7 cellular contexts compared by ENCODE assay signal in the genomic region with DNA sequence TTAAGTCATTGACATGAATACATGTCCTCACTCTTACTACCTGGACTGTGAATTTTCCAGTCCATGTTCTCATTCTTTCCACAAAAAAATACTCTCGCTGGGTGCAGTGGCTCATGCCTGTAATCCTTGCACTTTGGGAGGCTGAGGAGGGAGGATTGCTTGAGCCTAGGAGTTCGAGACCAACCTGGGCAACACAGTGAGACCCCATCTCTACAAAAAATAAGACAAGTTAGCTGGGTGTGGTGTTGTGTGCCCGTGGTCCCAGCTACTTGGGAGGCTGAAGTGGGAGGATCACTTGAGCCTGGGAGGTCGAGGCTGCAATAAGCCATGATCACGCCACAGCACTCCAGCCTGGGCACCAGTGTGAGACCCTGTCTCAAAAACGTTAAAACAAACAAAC. TPM values are rescaled to one million over a fixed set of nuclear protein-coding genes. Genes with fewer than 3 reads are reported as not detected.
DNase-seq lines count a peak whose midpoint lies in the region; ATAC-seq, FAIRE-seq and TF ChIP-seq lines count a peak whose summit lies in the region.
"Not testable (repeated sequence)": the region's sequence is repeated elsewhere in the genome, so short reads cannot be mapped to it uniquely, and the experiment has no call there.

No MANE protein-coding gene starts in this region.

- H3K4me1 ChIP-seq in HEK293 (ENCODE audit: control insufficient read depth, insufficient read depth, low read length); K562 (replicated peaks in 1 of 2; ENCODE audit: control insufficient read depth in 2 of 2, insufficient read depth in 2 of 2, low read length in 2 of 2): not testable (repeated sequence)
- H3K4me1 ChIP-seq in gastroesophageal sphincter = peaks cover 0 to 66% (median 9%) of the 10 kb centered on the region in 3 donors
- peaks cover 12% of the 10 kb centered on the region for H3K4me1 ChIP-seq in HepG2 (ENCODE audit: insufficient read depth, low read length)
- peaks cover 57% of the 10 kb centered on the region for H3K4me1 ChIP-seq in psoas muscle
- peaks cover 37 to 56% (median 43%) of the 10 kb centered on the region in 3 donors for H3K4me1 ChIP-seq in skeletal muscle tissue (ENCODE audit: control insufficient read depth in 3 of 3, insufficient read depth in 3 of 3, low read length in 3 of 3)
- H3K4me1 ChIP-seq in stomach = peaks cover 1 to 94% (median 39%) of the 10 kb centered on the region in 4 donors

- intact Hi-C loops in K562 (cut with micrococcal nuclease) = loop anchor here (5.0 kb wide), 1 partner anchor 222 kb away; no protein-coding TSS in a partner anchor
- intact Hi-C loops in HepG2 (cut with micrococcal nuclease; ENCODE audit: unreplicated experiment); psoas muscle (cut with DNase I); stomach (cut with DNase I; ENCODE audit: low total_unique reads): not testable (repeated sequence)

- not testable (repeated sequence) for BruUV-seq in K562 (replicated peaks; lab: Mats Ljungman, UMichigan); HepG2 (replicated peaks; lab: Mats Ljungman, UMichigan)

- CTCF ChIA-PET in HEK293 (lab: Yijun Ruan, JAX) = interaction anchor here (0.7 kb wide), 1 partner anchor 428 kb away, joined by 4 read pairs; no protein-coding TSS in a partner anchor
- CTCF ChIA-PET in K562 (lab: Yijun Ruan, JAX; ENCODE audit: low intra/inter-chr PET ratio); HepG2 (lab: Yijun Ruan, JAX; ENCODE audit: low intra/inter-chr PET ratio, low total read pairs): not testable (repeated sequence)

- not testable (repeated sequence) for H3K4me2 ChIP-seq in K562 (ENCODE audit: insufficient read depth, low read length); HepG2 (ENCODE audit: low read depth, low read length)

- H3K4me3 ChIP-seq in HEK293 (ENCODE audit: low read depth, low read length); K562; gastroesophageal sphincter; HepG2 (replicated peaks in 1 of 3; ENCODE audit: insufficient read depth in 1 of 3, low read depth in 2 of 3, low read length in 3 of 3); psoas muscle; skeletal muscle tissue (ENCODE audit: low read length in 3 of 3); stomach: not testable (repeated sequence)

- H3K9ac ChIP-seq in K562 (ENCODE audit: insufficient read depth in 1 of 2, low read depth in 2 of 2, low read length in 2 of 2); HepG2 (ENCODE audit: insufficient read depth, low read depth, low read length); skeletal muscle tissue (ENCODE audit: low read depth in 1 of 3, low read length in 3 of 3): not testable (repeated sequence)

- H3K27me3 ChIP-seq in K562 (ENCODE audit: control insufficient read depth in 2 of 2, insufficient read depth in 2 of 2, low read length in 2 of 2); gastroesophageal sphincter; HepG2 (ENCODE audit: control insufficient read depth in 1 of 2, insufficient read depth in 2 of 2, low read length in 2 of 2); psoas muscle (ENCODE audit: insufficient read depth in 3 of 3, low read length in 2 of 3); skeletal muscle tissue (ENCODE audit: control insufficient read depth in 3 of 3, insufficient read depth in 3 of 3, low read length in 3 of 3); stomach: not testable (repeated sequence)

- TF ChIP-seq RAD21 in K562 (CRISPR knock-in tag; conservative IDR thresholded peaks at IDR 0.05 in 1 of 2, IDR thresholded peaks at IDR 0.05 in 1 of 2); HepG2 (CRISPR knock-in tag; IDR thresholded peaks at IDR 0.05): not testable (repeated sequence)

- not testable (repeated sequence) for TF ChIP-seq CTCF in HEK293 (tag by site-specific recombination; IDR thresholded peaks at IDR 0.05); K562 (IDR thresholded peaks at IDR 0.05 in 2 of 3, conservative IDR thresholded peaks at IDR 0.05 in 1 of 3; ENCODE audit: insufficient read depth in 2 of 3, low read depth in 1 of 3, low read length in 3 of 3); gastroesophageal sphincter (IDR thresholded peaks at IDR 0.05); HepG2 (CRISPR knock-in tag; IDR thresholded peaks at IDR 0.05); psoas muscle (IDR thresholded peaks at IDR 0.05); stomach (IDR thresholded peaks at IDR 0.05)

- H2AFZ ChIP-seq in K562 (ENCODE audit: low read depth, low read length); HepG2 (ENCODE audit: low read length): not testable (repeated sequence)

- TF ChIP-seq EP300 in K562 (IDR thresholded peaks at IDR 0.05; ENCODE audit: low read length); gastroesophageal sphincter (IDR thresholded peaks at IDR 0.05); HepG2 (IDR thresholded peaks at IDR 0.05; ENCODE audit: low read depth in 2 of 2, low read length in 2 of 2); HepG2 (CRISPR knock-in tag; IDR thresholded peaks at IDR 0.05; ENCODE audit: borderline replicate concordance); stomach (IDR thresholded peaks at IDR 0.05): not testable (repeated sequence)

- H4K20me1 ChIP-seq in K562 (replicated peaks; ENCODE audit: control insufficient read depth, insufficient read depth, low read length) = not testable (repeated sequence)
- peaks cover 18% of the 10 kb centered on the region for H4K20me1 ChIP-seq in HepG2 (ENCODE audit: insufficient read depth, low read length)

- H3K79me2 ChIP-seq in K562 (ENCODE audit: control insufficient read depth, insufficient read depth, low read length) = not testable (repeated sequence)
- H3K79me2 ChIP-seq in HepG2 (ENCODE audit: insufficient read depth, low read length) = peaks cover 32% of the 10 kb centered on the region

- POLR2A ChIA-PET in HEK293 (lab: Yijun Ruan, JAX) = not testable (repeated sequence)
- POLR2A ChIA-PET in K562 (lab: Yijun Ruan, JAX) = interaction anchor here (1.0 to 1.1 kb wide), 2 partner anchors 9 to 10 kb away, joined by 3 read pairs; no protein-coding TSS in a partner anchor
- POLR2A ChIA-PET in HepG2 (lab: Yijun Ruan, JAX) = interaction anchor here (1.1 kb wide), 1 partner anchor 16 kb away, joined by 3 read pairs; no protein-coding TSS in a partner anchor

- TF ChIP-seq POLR2A in K562 (conservative IDR thresholded peaks at IDR 0.05); gastroesophageal sphincter (IDR thresholded peaks at IDR 0.05); HepG2 (IDR thresholded peaks at IDR 0.05; ENCODE audit: insufficient read depth in 1 of 2, low read depth in 2 of 2, low read length in 2 of 2); stomach (IDR thresholded peaks at IDR 0.05): not testable (repeated sequence)

- H3K27ac ChIP-seq in HEK293 (ENCODE audit: extremely low read depth, low read depth, low read length); K562 (ENCODE audit: extremely low read depth, low read depth, low read length); HepG2 (ENCODE audit: extremely low read length, insufficient read depth, low read length): not testable (repeated sequence)
- H3K27ac ChIP-seq in gastroesophageal sphincter (peak overlapping the region in 3 of 4 donors; percentile 19 to 96 (median 27)), psoas muscle (peak overlapping the region; percentile 96), skeletal muscle tissue (ENCODE audit: low read depth, low read length) (peak overlapping the region; percentile 0), stomach (peak overlapping the region in 3 of 5 donors; percentile 43 to 98 (median 61))

- ATAC-seq in K562, gastroesophageal sphincter, HepG2, psoas muscle: not testable (repeated sequence)

- DNase-seq in K562 (ENCODE audit: extremely low read depth in 1 of 4, low spot score in 3 of 4); HepG2 (ENCODE audit: low spot score); psoas muscle; stomach: not testable (repeated sequence)

- H3K36me3 ChIP-seq in HEK293 (ENCODE audit: control insufficient read depth in 2 of 2, insufficient read depth in 1 of 2, low read length in 2 of 2) (peaks cover 37 to 70% of the 10 kb centered on the region in 2 experiments), gastroesophageal sphincter (peaks cover 0 to 47% of the 10 kb centered on the region in 2 donors), HepG2 (replicated peaks in 1 of 2; ENCODE audit: control insufficient read depth in 1 of 2, insufficient read depth in 2 of 2, low read length in 2 of 2) (peaks cover 39 to 84% of the 10 kb centered on the region in 2 experiments), psoas muscle (ENCODE audit: insufficient read depth in 1 of 2, low read depth in 1 of 2) (peaks cover 9 to 97% of the 10 kb centered on the region in 2 donors), skeletal muscle tissue (ENCODE audit: control insufficient read depth in 3 of 3, insufficient read depth in 3 of 3, low read length in 3 of 3) (peaks cover 40 to 69% (median 65%) of the 10 kb centered on the region in 3 donors), stomach (peaks cover 49 to 90% (median 74%) of the 10 kb centered on the region in 4 donors)
- not testable (repeated sequence) for H3K36me3 ChIP-seq in K562 (ENCODE audit: control insufficient read depth, insufficient read depth, low read length)

- not testable (repeated sequence) for FAIRE-seq in K562 (lab: Jason Lieb, UNC); HepG2 (lab: Jason Lieb, UNC)

- H3K9me3 ChIP-seq in HEK293 (ENCODE audit: control insufficient read depth, insufficient read depth, low read depth, low read length); K562 (replicated peaks; ENCODE audit: control insufficient read depth, insufficient read depth, low read depth, low read length); gastroesophageal sphincter; HepG2 (ENCODE audit: low read length); psoas muscle; skeletal muscle tissue (ENCODE audit: control insufficient read depth in 3 of 3, low read length in 3 of 3); stomach: not testable (repeated sequence)

- in situ Hi-C loops in K562 (cut with MboI) = not testable (repeated sequence)
- in situ Hi-C loops in HepG2 (cut with HindIII; ENCODE audit: extremely low pct_ligation_motif_present, low pct_unique_long_range_greater_than_20kb) = loop anchor here (10.0 kb wide), 1 partner anchor 219 kb away; no protein-coding TSS in a partner anchor

- 36% methylated on average over 6 of the region's 6 CpGs for WGBS in K562 (ENCODE audit: insufficient coverage, low coverage, missing lambda C conversion rate)
- 87 to 97% methylated on average over 4 to 6 of the region's 6 CpGs for WGBS in gastroesophageal sphincter (ENCODE audit: low coverage in 1 of 2), 2 donors
- 93% methylated on average over 5 of the region's 6 CpGs for WGBS in HepG2 (ENCODE audit: low lambda C conversion rate)
- WGBS in psoas muscle, 3 donors = 92 to 93% (median 92%) methylated on average over 6 of the region's 6 CpGs
- 80 to 88% (median 87%) methylated on average over 6 of the region's 6 CpGs for WGBS in stomach, 5 donors

- H3K9me1 ChIP-seq in K562 (ENCODE audit: control insufficient read depth, insufficient read depth, low read length) = not testable (repeated sequence)

RNA-seq across cellular contexts. Expression of a gene that starts 19.1 kb away (rescaled TPM):
- total RNA-seq in K562 (2011; cell fraction: chromatin; rRNA removed; ENCODE audit: low replicate concordance) = 1.2 and 1.7 TPM in 2 replicates
- 1.3 and 2.3 TPM in 2 replicates for total RNA-seq in K562 (2011; cell fraction: nucleolus; rRNA removed)
- total RNA-seq in K562 (2011; cell fraction: nucleoplasm; rRNA removed) = 2.4 and 2.6 TPM in 2 replicates
- total RNA-seq in K562 (2014; rRNA removed) (0.98 and 2.5 TPM in 2 replicates), K562 (2014; rRNA removed; fragmentation: Illumina TruSeq; extraction: Trizol) (1.6 and 1.8 TPM in 2 replicates), K562 (2015; rRNA removed; fragmentation: Illumina TruSeq; extraction: Trizol) (1.9 and 2.1 TPM in 2 replicates), K562 (2021) (3.0 TPM in 2 replicates), gastroesophageal sphincter (100 to 1,000 TPM in 2 of 4 donors, 10 to 100 TPM in 2; 94.8 to 137 (median 103) TPM), HepG2 (2016; rRNA removed; fragmentation: Illumina TruSeq; extraction: Trizol) (89.8 and 135 TPM in 2 replicates), psoas muscle (1,000 to 10,000 TPM in 2 of 4 donors, 100 to 1,000 TPM in 2; 290 to 1,098 (median 779) TPM), skeletal muscle tissue (16.7 TPM), stomach (100 to 1,000 TPM; 106 to 507 (median 272) TPM)
- polyA plus RNA-seq in K562 (2011; rRNA removed) (1.5 and 1.7 TPM in 2 replicates), K562 (2014; fragmentation: Illumina TruSeq; extraction: Trizol) (1.5 and 1.6 TPM in 2 replicates), K562 (2014; fragmentation: Nextera tagmentation; extraction: Ambion mirVana) (1 to 10 TPM in 1 of 2 experiments, under 1 TPM in 1; 0.76 to 1.1 TPM), K562 (2014; rRNA removed) (1.9 and 2.4 TPM in 2 replicates), HepG2 (2011; rRNA removed) (134 TPM in 2 replicates), psoas muscle (100 to 1,000 TPM; 176 to 263 (median 228) TPM), stomach (100 to 1,000 TPM in 2 of 3 donors, 10 to 100 TPM in 1; 59.9 to 176 (median 109) TPM)
- 0.49 and 0.72 TPM in 2 replicates for polyA plus RNA-seq in K562 (2011; cell fraction: cytosol; rRNA removed)
- 0.43 and 0.45 TPM in 2 replicates for polyA plus RNA-seq in K562 (2011; cell fraction: nucleus; rRNA removed)
- polyA plus RNA-seq in K562 (2012) = 2.1 and 3.7 TPM in 2 replicates
- polyA minus RNA-seq in K562 (2011; rRNA and poly(A)+ RNA removed) = 2.3 and 2.8 TPM in 2 replicates
- polyA minus RNA-seq in K562 (2011; cell fraction: cytosol; rRNA and poly(A)+ RNA removed) = 2.3 and 3.0 TPM in 2 replicates
- polyA minus RNA-seq in K562 (2011; cell fraction: nucleus; rRNA and poly(A)+ RNA removed) = 0.94 and 1.00 TPM in 2 replicates
- total RNA-seq in HepG2 (2016; cell fraction: cytosol; rRNA removed; fragmentation: Illumina TruSeq; extraction: Trizol; ENCODE audit: low read depth) = 15.3 and 17.7 TPM in 2 replicates
- total RNA-seq in HepG2 (2016; cell fraction: insoluble cytoplasmic fraction; rRNA removed; fragmentation: Illumina TruSeq; extraction: Trizol) = 83.4 and 139 TPM in 2 replicates
- 47.8 and 51.7 TPM in 2 replicates for total RNA-seq in HepG2 (2016; cell fraction: membrane; rRNA removed; fragmentation: Illumina TruSeq; extraction: Trizol)
- 170 and 186 TPM in 2 replicates for total RNA-seq in HepG2 (2016; cell fraction: nucleus; rRNA removed; fragmentation: Illumina TruSeq; extraction: Trizol)
- 63.8 and 107 TPM in 2 replicates for polyA plus RNA-seq in HepG2 (2011; cell fraction: cytosol; rRNA removed)
- 45.7 and 54.4 TPM in 2 replicates for polyA plus RNA-seq in HepG2 (2011; cell fraction: nucleus; rRNA removed)
- polyA plus RNA-seq in HepG2 (2012) = 194 and 216 TPM in 2 replicates
- polyA plus RNA-seq in HepG2 (2016; cell fraction: cytosol; fragmentation: Illumina TruSeq; extraction: Trizol; ENCODE audit: low read depth) = 12.7 and 13.7 TPM in 2 replicates
- 116 and 118 TPM in 2 replicates for polyA plus RNA-seq in HepG2 (2016; cell fraction: insoluble cytoplasmic fraction; fragmentation: Illumina TruSeq; extraction: Trizol; ENCODE audit: low read depth)
- polyA plus RNA-seq in HepG2 (2016; cell fraction: membrane; fragmentation: Illumina TruSeq; extraction: Trizol; ENCODE audit: low read depth) = 31.8 and 33.5 TPM in 2 replicates
- 298 and 311 TPM in 2 replicates for polyA plus RNA-seq in HepG2 (2016; cell fraction: nucleus; fragmentation: Illumina TruSeq; extraction: Trizol; ENCODE audit: insufficient read depth, low read depth)
- 26.2 and 55.9 TPM in 2 replicates for polyA minus RNA-seq in HepG2 (2011; rRNA and poly(A)+ RNA removed; ENCODE audit: low replicate concordance)
- polyA minus RNA-seq in HepG2 (2011; cell fraction: cytosol; rRNA and poly(A)+ RNA removed) = 118 and 143 TPM in 2 replicates
- 93.7 and 117 TPM in 2 replicates for polyA minus RNA-seq in HepG2 (2011; cell fraction: nucleus; rRNA and poly(A)+ RNA removed)
